Comparison of ENCODE assay signal across 8 cellular contexts in genomic region chr15:28454751-28455209, GRCh38.
DNase-seq lines count a peak whose midpoint lies in the region; ATAC-seq and TF ChIP-seq lines count a peak whose summit lies in the region.
"Not testable (repeated sequence)": the region's sequence is repeated elsewhere in the genome, so short reads cannot be mapped to it uniquely, and the experiment has no call there.

No MANE protein-coding gene starts in this region.

- H3K9me3 ChIP-seq in IMR-90 (ENCODE audit: control insufficient read depth, insufficient read depth, low read length); esophagus muscularis mucosa; right atrium auricular region; neuronal stem cell (replicated peaks in 1 of 2; ENCODE audit: control insufficient read depth in 2 of 2, insufficient read depth in 1 of 2, low read depth in 1 of 2, low read length in 2 of 2); stomach: not testable (repeated sequence)

- not testable (repeated sequence) for H2AK5ac ChIP-seq in IMR-90 (ENCODE audit: low read depth, low read length); neuronal stem cell (ENCODE audit: low read depth, low read length)

- H3K23ac ChIP-seq in IMR-90 (ENCODE audit: low read depth, low read length); neuronal stem cell (ENCODE audit: low read depth, low read length, poor library complexity): not testable (repeated sequence)

- not testable (repeated sequence) for H4K8ac ChIP-seq in IMR-90 (ENCODE audit: low read depth in 2 of 2, low read length in 2 of 2); neuronal stem cell (ENCODE audit: low read depth, low read length)

- not testable (repeated sequence) for H2BK5ac ChIP-seq in IMR-90 (ENCODE audit: low read depth, low read length, poor library complexity, severe bottlenecking); neuronal stem cell (ENCODE audit: low read length)

- H3K18ac ChIP-seq in IMR-90 (ENCODE audit: low read depth, low read length); neuronal stem cell (ENCODE audit: low read length): not testable (repeated sequence)

- not testable (repeated sequence) for H4K5ac ChIP-seq in IMR-90 (ENCODE audit: low read depth, low read length)

- BruUV-seq in IMR-90 (replicated peaks; lab: Mats Ljungman, UMichigan): not testable (repeated sequence)

- DNase-seq in D341Med (ENCODE audit: low spot score): peak; percentile 16
- not testable (repeated sequence) for DNase-seq in IMR-90; brain microvascular endothelial cell; esophagus muscularis mucosa (ENCODE audit: extremely low spot score); right atrium auricular region (ENCODE audit: low spot score); neuronal stem cell (ENCODE audit: low spot score); stomach
- peak; percentile 13 for DNase-seq in kidney tubule cell (ENCODE audit: low spot score)

- not testable (repeated sequence) for H3K79me1 ChIP-seq in IMR-90 (ENCODE audit: low read depth in 1 of 2, low read length in 2 of 2); neuronal stem cell (ENCODE audit: low read depth, low read length)

- TF ChIP-seq RAD21 in IMR-90 (IDR thresholded peaks at IDR 0.05; ENCODE audit: low read length): not testable (repeated sequence)

- not testable (repeated sequence) for H3K4me3 ChIP-seq in IMR-90 (ENCODE audit: insufficient read depth, low read depth, low read length)
- H3K4me3 ChIP-seq in brain microvascular endothelial cell (ENCODE audit: low read depth, low read length): peak overlapping the region; percentile 29
- H3K4me3 ChIP-seq in esophagus muscularis mucosa: peak overlapping the region; percentile 46 to 52 (median 49)
- H3K4me3 ChIP-seq in right atrium auricular region: peak overlapping the region; percentile 28 to 46
- H3K4me3 ChIP-seq in neuronal stem cell (ENCODE audit: low read length in 2 of 2): peak overlapping the region in 1 of 2 donors; percentile 75
- peak overlapping the region in 3 of 4 donors; percentile 9 to 27 (median 20) for H3K4me3 ChIP-seq in stomach

- in situ Hi-C loops in IMR-90 (cut with MboI; ENCODE audit: low sequenced_read_pairs); brain microvascular endothelial cell (cut with HindIII; ENCODE audit: low pct_ligation_motif_present, low sequenced_read_pairs): not testable (repeated sequence)

- H3K27ac ChIP-seq in IMR-90 (ENCODE audit: insufficient read depth, low read length); brain microvascular endothelial cell; esophagus muscularis mucosa (replicated peaks in 1 of 4); right atrium auricular region; neuronal stem cell (replicated peaks; ENCODE audit: low read length); stomach: not testable (repeated sequence)

- H3K4ac ChIP-seq in IMR-90 (ENCODE audit: low read depth, low read length); neuronal stem cell (ENCODE audit: low read length): not testable (repeated sequence)

- not testable (repeated sequence) for TF ChIP-seq EP300 in esophagus muscularis mucosa (IDR thresholded peaks at IDR 0.05); stomach (IDR thresholded peaks at IDR 0.05)

- not testable (repeated sequence) for H3K56ac ChIP-seq in IMR-90 (ENCODE audit: extremely low read depth, insufficient read depth, low read length)

- not testable (repeated sequence) for H3K9ac ChIP-seq in IMR-90 (ENCODE audit: low read depth, low read length); neuronal stem cell (ENCODE audit: low read depth, low read length, poor library complexity)

- H4K91ac ChIP-seq in IMR-90 (ENCODE audit: insufficient read depth, low read depth, low read length); neuronal stem cell (ENCODE audit: low read depth, low read length, poor library complexity): not testable (repeated sequence)

- H3K4me1 ChIP-seq in IMR-90 (ENCODE audit: control insufficient read depth, insufficient read depth, low read length); esophagus muscularis mucosa; right atrium auricular region; neuronal stem cell (ENCODE audit: control insufficient read depth in 2 of 2, insufficient read depth in 1 of 2, low read depth in 1 of 2, low read length in 2 of 2); stomach: not testable (repeated sequence)

- H4K20me1 ChIP-seq in IMR-90 (ENCODE audit: insufficient read depth, low read length): not testable (repeated sequence)

- H3K14ac ChIP-seq in IMR-90 (replicated peaks; ENCODE audit: low read depth, low read length); neuronal stem cell (ENCODE audit: low read length): not testable (repeated sequence)

- not testable (repeated sequence) for ATAC-seq in IMR-90 (ENCODE audit: low read depth)

- not testable (repeated sequence) for H3K27me3 ChIP-seq in IMR-90 (ENCODE audit: control insufficient read depth, insufficient read depth, low read length); brain microvascular endothelial cell (replicated peaks); right atrium auricular region
- H3K27me3 ChIP-seq in esophagus muscularis mucosa (peaks cover 0 to 30% (median 0%) of the 10 kb centered on the region in 4 donors), neuronal stem cell (ENCODE audit: control insufficient read depth in 3 of 3, insufficient read depth in 3 of 3, low read depth in 1 of 3, low read length in 3 of 3) (peaks cover 0 to 18% (median 4%) of the 10 kb centered on the region in 3 experiments), stomach (peaks cover 14 to 39% (median 27%) of the 10 kb centered on the region in 3 donors)

- WGBS in IMR-90 (ENCODE audit: extremely low coverage in 2 of 2, insufficient read length in 1 of 2), 2 experiments: no CpG with 5 or more reads among the region's 42 CpGs
- WGBS in esophagus muscularis mucosa: no CpG with 5 or more reads among the region's 42 CpGs
- no CpG with 5 or more reads among the region's 42 CpGs for WGBS in neuronal stem cell (ENCODE audit: extremely low coverage in 2 of 2, insufficient read length in 2 of 2, insufficient replicate concordance in 1 of 2), 2 donors
- 0 to 6% (median 5%) methylated on average over 5 to 31 of the region's 42 CpGs; no CpG with 5 or more reads in 1 of the 5 donors for WGBS in stomach, 5 donors

- not testable (repeated sequence) for TF ChIP-seq CTCF in IMR-90 (conservative IDR thresholded peaks at IDR 0.05; ENCODE audit: low read depth, low read length); right atrium auricular region (IDR thresholded peaks at IDR 0.05); stomach (IDR thresholded peaks at IDR 0.05)
- TF ChIP-seq CTCF in brain microvascular endothelial cell (IDR thresholded peaks at IDR 0.05; ENCODE audit: low read depth, low read length, missing control alignments): peak; percentile 2
- peak in 1 of 3 experiments; percentile 9 for TF ChIP-seq CTCF in esophagus muscularis mucosa (IDR thresholded peaks at IDR 0.05)

- not testable (repeated sequence) for H2BK12ac ChIP-seq in neuronal stem cell (ENCODE audit: low read length)

- H3K9me1 ChIP-seq in IMR-90 (ENCODE audit: insufficient read depth, low read length): not testable (repeated sequence)

- dilution Hi-C loops in IMR-90 (cut with HindIII; ENCODE audit: low sequenced_read_pairs, unreplicated experiment): not testable (repeated sequence)

- H2BK120ac ChIP-seq in IMR-90 (ENCODE audit: low read depth, low read length); neuronal stem cell (ENCODE audit: low read depth, low read length): not testable (repeated sequence)

- POLR2A ChIA-PET in IMR-90 (lab: Charles Lee; ENCODE audit: unreplicated experiment): not testable (repeated sequence)

- not testable (repeated sequence) for H3K36me3 ChIP-seq in IMR-90 (ENCODE audit: control insufficient read depth, insufficient read depth, low read length); brain microvascular endothelial cell (replicated peaks); esophagus muscularis mucosa; right atrium auricular region; neuronal stem cell (replicated peaks in 1 of 2; ENCODE audit: control insufficient read depth in 2 of 2, insufficient read depth in 2 of 2, low read length in 2 of 2); stomach

- H3K4me2 ChIP-seq in IMR-90 (ENCODE audit: low read depth, low read length) (peak overlapping the region; percentile 55; the same call in 1 of the 2 replicates), neuronal stem cell (ENCODE audit: insufficient read depth, low read length, poor library complexity, severe bottlenecking) (peak overlapping the region; percentile 54)

- intact Hi-C loops in IMR-90 (cut with micrococcal nuclease); esophagus muscularis mucosa (cut with DNase I); stomach (cut with DNase I; ENCODE audit: low total_unique reads): not testable (repeated sequence)

- H2AK9ac ChIP-seq in IMR-90 (replicated peaks; ENCODE audit: low read depth, low read length, poor library complexity): not testable (repeated sequence)

- CTCF ChIA-PET in IMR-90 (lab: Yijun Ruan, JAX): not testable (repeated sequence)

- H2BK20ac ChIP-seq in IMR-90 (ENCODE audit: low read depth, low read length): not testable (repeated sequence)

- H2BK15ac ChIP-seq in IMR-90 (ENCODE audit: low read depth, low read length); neuronal stem cell (ENCODE audit: low read length): not testable (repeated sequence)

- TF ChIP-seq POLR2A in IMR-90 (IDR thresholded peaks at IDR 0.05; ENCODE audit: low read depth, low read length); esophagus muscularis mucosa (IDR thresholded peaks at IDR 0.05; ENCODE audit: low read depth); stomach (IDR thresholded peaks at IDR 0.05): not testable (repeated sequence)

- H2AFZ ChIP-seq in IMR-90 (replicated peaks; ENCODE audit: low read length, poor library complexity): not testable (repeated sequence)
- peak overlapping the region; percentile 66 for H2AFZ ChIP-seq in neuronal stem cell (ENCODE audit: low read length)
